ENCODE assay signal across 35 cellular contexts in the genomic region with DNA sequence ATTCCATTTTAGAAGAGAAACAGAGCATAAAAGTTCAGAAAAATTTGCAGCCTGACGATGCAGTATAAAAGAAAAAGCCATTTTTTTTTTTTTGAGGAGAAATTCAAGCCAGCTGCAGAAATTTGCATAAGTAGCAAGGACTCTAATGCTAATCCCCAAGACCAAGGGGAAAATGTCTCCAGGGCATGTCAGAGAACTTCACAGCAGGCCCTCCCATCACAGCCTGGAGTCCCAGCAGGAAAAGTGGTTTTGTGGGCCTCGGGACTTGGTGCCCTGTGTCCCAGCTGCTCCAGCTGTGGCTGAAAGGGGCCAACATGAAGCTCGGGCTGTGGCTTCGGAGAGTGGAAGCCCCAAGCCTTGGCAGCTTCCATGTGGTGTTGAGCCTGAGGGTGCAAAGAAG.
"Had no signal": no experiment of that assay in that cellular context is flagged by ENCODE, and none has a peak within 500 bp of the region (broad histone marks: within the 10 kb centered on the region; RNA-seq: fewer than 3 reads in every experiment).

No MANE protein-coding gene starts in this region.

- H3K4me1 ChIP-seq: adrenal gland, body of pancreas, esophagus squamous epithelium, gastroesophageal sphincter had no signal

- H3K4me3 Mint-ChIP-seq: activated CD4-positive, alpha-beta memory T cell treated with anti-CD3 and anti-CD28 coated beads for 36 hours; activated CD4-positive, alpha-beta T cell treated with anti-CD3 and anti-CD28 coated beads for 36 hours; activated CD4-positive, alpha-beta T cell treated with anti-CD3 and anti-CD28 coated beads, Interleukin-2, amount 10 ng/mL, durations not matched to agents 24 days and 14 days; activated CD8-positive, alpha-beta memory T cell treated with anti-CD3 and anti-CD28 coated beads, Interleukin-2, amount 10 ng/mL, durations not matched to agents 7 days and 5 days; activated CD8-positive, alpha-beta T cell treated with anti-CD3 and anti-CD28 coated beads, Interleukin-2, amount 10 ng/mL, durations not matched to agents 7 days and 5 days; activated naive CD4-positive, alpha-beta T cell treated with anti-CD3 and anti-CD28 coated beads for 36 hours; activated naive CD4-positive, alpha-beta T cell treated with anti-CD3 and anti-CD28 coated beads, Interleukin-2, amount 50 U/mL, for 24 hours; activated naive CD8-positive, alpha-beta T cell treated with anti-CD3 and anti-CD28 coated beads for 36 hours; activated naive CD8-positive, alpha-beta T cell treated with anti-CD3 and anti-CD28 coated beads, Interleukin-2, amount 50 U/mL, for 24 hours; activated T-helper 1 cell treated with anti-CD3 and anti-CD28 coated beads, Interleukin-12 subunit alpha, Interleukin-12 subunit beta, Interleukin-2, Interleukin-4 antibody, amounts not matched to agents 30 ng/mL and 10 ng/mL and 1 ng/mL, durations not matched to agents 14 hours and 24 hours and 36 hours; effector memory CD8-positive, alpha-beta T cell; T-helper 17 cell; T-helper 2 cell treated with Interferon-gamma antibody and Interleukin-4, amounts not matched to agents 5 μg/mL and 100 μg/mL, for 36 hours had no signal

- H3K27ac Mint-ChIP-seq: activated CD4-positive, alpha-beta memory T cell treated with anti-CD3 and anti-CD28 coated beads for 36 hours; activated CD4-positive, alpha-beta T cell treated with anti-CD3 and anti-CD28 coated beads for 36 hours; activated CD4-positive, alpha-beta T cell treated with anti-CD3 and anti-CD28 coated beads, Interleukin-2, amount 10 ng/mL, durations not matched to agents 24 days and 14 days; activated CD8-positive, alpha-beta memory T cell treated with anti-CD3 and anti-CD28 coated beads, Interleukin-2, amount 10 ng/mL, durations not matched to agents 7 days and 5 days; activated CD8-positive, alpha-beta T cell treated with anti-CD3 and anti-CD28 coated beads, Interleukin-2, amount 10 ng/mL, durations not matched to agents 7 days and 5 days; activated naive CD4-positive, alpha-beta T cell treated with anti-CD3 and anti-CD28 coated beads for 36 hours; activated naive CD4-positive, alpha-beta T cell treated with anti-CD3 and anti-CD28 coated beads, Interleukin-2, amount 50 U/mL, for 24 hours; activated naive CD8-positive, alpha-beta T cell treated with anti-CD3 and anti-CD28 coated beads for 36 hours; activated naive CD8-positive, alpha-beta T cell treated with anti-CD3 and anti-CD28 coated beads, Interleukin-2, amount 50 U/mL, for 24 hours; activated T-helper 1 cell treated with anti-CD3 and anti-CD28 coated beads, Interleukin-12 subunit alpha, Interleukin-12 subunit beta, Interleukin-2, Interleukin-4 antibody, amounts not matched to agents 30 ng/mL and 10 ng/mL and 1 ng/mL, durations not matched to agents 14 hours and 24 hours and 36 hours; activated T-helper 2 cell treated with anti-CD3 and anti-CD28 coated beads, Interferon-gamma antibody, Interleukin-2, Interleukin-4, amounts not matched to agents 10 μg/mL and 5 μg/mL and 100 μg/mL, durations not matched to agents 14 hours and 24 hours and 36 hours; effector memory CD8-positive, alpha-beta T cell; T-helper 17 cell; T-helper 2 cell treated with Interferon-gamma antibody and Interleukin-4, amounts not matched to agents 5 μg/mL and 100 μg/mL, for 36 hours had no signal

- H3K36me3 Mint-ChIP-seq: activated CD4-positive, alpha-beta memory T cell treated with anti-CD3 and anti-CD28 coated beads for 36 hours; activated CD8-positive, alpha-beta memory T cell treated with anti-CD3 and anti-CD28 coated beads, Interleukin-2, amount 10 ng/mL, durations not matched to agents 7 days and 5 days; activated naive CD4-positive, alpha-beta T cell treated with anti-CD3 and anti-CD28 coated beads, Interleukin-2, amount 50 U/mL, for 24 hours; activated naive CD8-positive, alpha-beta T cell treated with anti-CD3 and anti-CD28 coated beads for 36 hours had no signal

- H3K36me3 ChIP-seq: adrenal gland, esophagus squamous epithelium, gastroesophageal sphincter, WERI-Rb-1 had no signal

- H3K27me3 ChIP-seq: adrenal gland, body of pancreas, esophagus squamous epithelium, gastroesophageal sphincter had no signal

- DNase-seq: activated CD4-positive, alpha-beta memory T cell treated with anti-CD3 and anti-CD28 coated beads for 36 hours; activated CD4-positive, alpha-beta T cell treated with anti-CD3 and anti-CD28 coated beads for 36 hours; activated CD4-positive, alpha-beta T cell treated with anti-CD3 and anti-CD28 coated beads, Interleukin-2, amount 10 ng/mL, durations not matched to agents 24 days and 14 days; activated CD4-positive, CD25-positive, alpha-beta regulatory T cell; activated CD4-positive, CD25-positive, alpha-beta regulatory T cell treated with anti-CD3 and anti-CD28 coated beads, Interleukin-2, amount 50 U/mL, for 72 hours; activated CD8-positive, alpha-beta memory T cell treated with anti-CD3 and anti-CD28 coated beads, Interleukin-2, amount 10 ng/mL, durations not matched to agents 7 days and 5 days; activated CD8-positive, alpha-beta memory T cell treated with anti-CD3 and anti-CD28 coated beads, Interleukin-2, amount 50 U/mL, for 4 hours; activated CD8-positive, alpha-beta T cell treated with anti-CD3 and anti-CD28 coated beads, Interleukin-2, amount 10 ng/mL, durations not matched to agents 7 days and 5 days; activated effector memory CD4-positive, alpha-beta T cell treated with anti-CD3 and anti-CD28 coated beads, Interleukin-2, amount 50 U/mL, for 16 hours; activated naive CD4-positive, alpha-beta T cell treated with anti-CD3 and anti-CD28 coated beads for 36 hours; activated naive CD8-positive, alpha-beta T cell treated with anti-CD3 and anti-CD28 coated beads for 36 hours; activated naive CD8-positive, alpha-beta T cell treated with anti-CD3 and anti-CD28 coated beads, Interleukin-2, amount 50 U/mL, for 24 hours; activated T-cell treated with anti-CD3 and anti-CD28 coated beads, Interleukin-2, amount 50 U/mL, for 1 hour; activated T-cell treated with anti-CD3 and anti-CD28 coated beads, Interleukin-2, amount 50 U/mL, for 48 hours; adrenal gland; amygdala; aorta; body of pancreas; caudate nucleus; cortex of kidney; dermis blood vessel endothelial cell; effector CD4-positive, alpha-beta T cell; effector memory CD8-positive, alpha-beta T cell; esophagus squamous epithelium; foreskin melanocyte; T-helper 1 cell; T-helper 17 cell; T1000; WERI-Rb-1 had no signal

- H3K9me3 ChIP-seq: adrenal gland, body of pancreas, esophagus squamous epithelium, gastroesophageal sphincter had no signal

- H3K27ac ChIP-seq: adrenal gland, body of pancreas, epithelial cell of prostate, esophagus squamous epithelium, gastroesophageal sphincter, WERI-Rb-1 had no signal

- H3K27me3 Mint-ChIP-seq: activated CD4-positive, alpha-beta memory T cell treated with anti-CD3 and anti-CD28 coated beads for 36 hours; activated CD4-positive, alpha-beta T cell treated with anti-CD3 and anti-CD28 coated beads for 36 hours; activated CD4-positive, alpha-beta T cell treated with anti-CD3 and anti-CD28 coated beads, Interleukin-2, amount 10 ng/mL, durations not matched to agents 24 days and 14 days; activated CD8-positive, alpha-beta memory T cell treated with anti-CD3 and anti-CD28 coated beads, Interleukin-2, amount 10 ng/mL, durations not matched to agents 7 days and 5 days; activated naive CD4-positive, alpha-beta T cell treated with anti-CD3 and anti-CD28 coated beads, Interleukin-2, amount 50 U/mL, for 24 hours; activated naive CD8-positive, alpha-beta T cell treated with anti-CD3 and anti-CD28 coated beads for 36 hours; activated naive CD8-positive, alpha-beta T cell treated with anti-CD3 and anti-CD28 coated beads, Interleukin-2, amount 50 U/mL, for 24 hours; effector memory CD8-positive, alpha-beta T cell; T-helper 17 cell had no signal

- H3K4me1 Mint-ChIP-seq: activated CD4-positive, alpha-beta T cell treated with anti-CD3 and anti-CD28 coated beads for 36 hours; activated CD4-positive, alpha-beta T cell treated with anti-CD3 and anti-CD28 coated beads, Interleukin-2, amount 10 ng/mL, durations not matched to agents 24 days and 14 days; activated CD8-positive, alpha-beta memory T cell treated with anti-CD3 and anti-CD28 coated beads, Interleukin-2, amount 10 ng/mL, durations not matched to agents 7 days and 5 days; activated naive CD4-positive, alpha-beta T cell treated with anti-CD3 and anti-CD28 coated beads, Interleukin-2, amount 50 U/mL, for 24 hours; activated naive CD8-positive, alpha-beta T cell treated with anti-CD3 and anti-CD28 coated beads for 36 hours; activated naive CD8-positive, alpha-beta T cell treated with anti-CD3 and anti-CD28 coated beads, Interleukin-2, amount 50 U/mL, for 24 hours; T-helper 17 cell had no signal

- ATAC-seq: activated CD4-positive, alpha-beta T cell treated with anti-CD3 and anti-CD28 coated beads for 36 hours; activated CD8-positive, alpha-beta memory T cell treated with anti-CD3 and anti-CD28 coated beads, Interleukin-2, amount 10 ng/mL, durations not matched to agents 7 days and 5 days; activated CD8-positive, alpha-beta T cell treated with anti-CD3 and anti-CD28 coated beads, Interleukin-2, amount 10 ng/mL, durations not matched to agents 7 days and 5 days; activated naive CD8-positive, alpha-beta T cell treated with anti-CD3 and anti-CD28 coated beads, Interleukin-2, amount 50 U/mL, for 24 hours; body of pancreas; effector memory CD8-positive, alpha-beta T cell; gastroesophageal sphincter; T-helper 17 cell had no signal

- H3K4me3 ChIP-seq: adrenal gland, body of pancreas, esophagus squamous epithelium, gastroesophageal sphincter had no signal

- H3K9me3 Mint-ChIP-seq: activated CD4-positive, alpha-beta memory T cell treated with anti-CD3 and anti-CD28 coated beads for 36 hours; activated CD4-positive, alpha-beta T cell treated with anti-CD3 and anti-CD28 coated beads, Interleukin-2, amount 10 ng/mL, durations not matched to agents 24 days and 14 days; activated naive CD4-positive, alpha-beta T cell treated with anti-CD3 and anti-CD28 coated beads for 36 hours; activated naive CD8-positive, alpha-beta T cell treated with anti-CD3 and anti-CD28 coated beads for 36 hours; activated T-helper 1 cell treated with anti-CD3 and anti-CD28 coated beads, Interleukin-12 subunit alpha, Interleukin-12 subunit beta, Interleukin-2, Interleukin-4 antibody, amounts not matched to agents 30 ng/mL and 10 ng/mL and 1 ng/mL, durations not matched to agents 14 hours and 24 hours and 36 hours; activated T-helper 2 cell treated with anti-CD3 and anti-CD28 coated beads, Interferon-gamma antibody, Interleukin-2, Interleukin-4, amounts not matched to agents 10 μg/mL and 5 μg/mL and 100 μg/mL, durations not matched to agents 14 hours and 24 hours and 36 hours had no signal
